ENCODE assay signal across 9 cellular contexts in the genomic region with DNA sequence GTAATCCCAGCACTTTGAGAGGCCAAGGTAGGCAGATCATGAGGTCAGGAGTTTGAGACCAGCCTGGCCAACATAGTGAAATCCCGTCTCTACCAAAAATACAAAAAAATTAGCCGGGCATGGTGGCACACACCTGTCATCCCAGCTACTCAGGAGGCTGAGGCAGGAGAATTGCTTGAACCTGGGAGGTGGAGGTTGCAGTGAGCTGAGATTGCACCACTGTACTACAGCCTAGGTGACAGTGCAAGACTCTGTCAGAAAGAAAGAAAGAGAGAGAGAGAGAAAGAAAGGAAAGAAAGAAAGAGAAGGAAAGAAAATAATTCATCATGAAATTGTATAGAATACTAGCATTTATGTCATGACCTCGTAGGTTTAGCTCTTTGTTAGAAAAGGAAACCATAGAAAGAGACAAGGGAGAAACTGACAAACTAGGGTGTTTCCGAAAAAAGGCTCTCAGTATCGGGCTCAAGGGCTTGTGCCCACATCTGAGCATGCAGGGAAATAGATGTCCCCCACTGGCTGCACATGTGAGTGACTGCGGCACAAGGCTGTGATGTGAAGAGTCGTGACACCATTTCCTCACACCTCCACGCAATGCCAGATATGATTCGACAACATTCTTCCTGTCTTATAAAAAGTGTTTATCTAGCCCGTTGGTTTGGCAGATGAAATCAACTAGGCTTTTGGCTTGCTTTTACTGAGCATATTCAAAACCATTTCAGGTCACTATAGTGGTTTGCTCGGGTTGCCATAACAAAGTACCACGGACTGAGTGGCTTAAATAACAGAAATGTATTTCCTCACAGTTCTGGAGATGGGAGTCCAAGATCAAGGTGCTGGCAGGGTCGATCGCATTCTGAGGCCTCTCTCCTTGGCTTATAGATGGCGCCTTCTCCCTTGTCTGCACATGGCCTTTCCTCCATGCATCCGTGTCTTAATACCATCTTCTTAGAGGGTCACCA. TPM values are rescaled to one million over a fixed set of nuclear protein-coding genes. Genes with fewer than 3 reads are reported as not detected.
A peak's percentile ranks its signal among the peaks of the same experiment; 100 is the strongest.
DNase-seq lines count a peak whose midpoint lies in the region; ATAC-seq and TF ChIP-seq lines count a peak whose summit lies in the region.
"Had no signal": no experiment of that assay in that cellular context is flagged by ENCODE, and none has a peak within 500 bp of the region (broad histone marks: within the 10 kb centered on the region; RNA-seq: fewer than 3 reads in every experiment).

No MANE protein-coding gene starts in this region.

- H4K20me1 ChIP-seq in smooth muscle cell (ENCODE audit: low read depth): no peaks in the 10 kb centered on the region

- no peaks in the 10 kb centered on the region for H3K27me3 ChIP-seq in smooth muscle cell (ENCODE audit: low read depth)

- no peak overlapping the region for H3K27ac ChIP-seq in smooth muscle cell (ENCODE audit: low read depth)
- H3K27ac ChIP-seq: VCaP had no signal

- ATAC-seq in GM19351 (IDR thresholded peaks at IDR 0.05; ENCODE audit: unreplicated experiment): peak; percentile 46
- ATAC-seq in activated T-cell treated with anti-CD3 and anti-CD28 coated beads, Interleukin-2, amount 50 U/mL, for 72 hours (replicated peaks in 1 of 2): peak; percentile 80 to 83

- H3K27me3 Mint-ChIP-seq in activated T-cell treated with anti-CD3 and anti-CD28 coated beads, Interleukin-2, amount 50 U/mL, for 72 hours (ENCODE audit: low read depth): no peaks in the 10 kb centered on the region
- H3K27me3 Mint-ChIP-seq in immature natural killer cell (ENCODE audit: low read depth in 3 of 3): peaks cover 45 to 56% (median 54%) of the 10 kb centered on the region in 3 donors

- H3K9me3 ChIP-seq in smooth muscle cell (replicated peaks; ENCODE audit: low read depth): no peaks in the 10 kb centered on the region

- TF ChIP-seq CTCF in smooth muscle cell (IDR thresholded peaks at IDR 0.05; ENCODE audit: borderline replicate concordance, insufficient read depth, poor library complexity, severe bottlenecking): no peak

- H3K36me3 Mint-ChIP-seq in activated T-cell treated with anti-CD3 and anti-CD28 coated beads, Interleukin-2, amount 50 U/mL, for 72 hours (ENCODE audit: insufficient read depth in 2 of 2): peaks cover 16 to 35% of the 10 kb centered on the region in 2 donors
- peaks cover 5 to 14% (median 11%) of the 10 kb centered on the region in 3 donors for H3K36me3 Mint-ChIP-seq in immature natural killer cell

- H3K4me1 ChIP-seq in smooth muscle cell (ENCODE audit: low read depth): no peaks in the 10 kb centered on the region

- H3K4me3 ChIP-seq in smooth muscle cell: no peak overlapping the region

- no peak overlapping the region for H2AFZ ChIP-seq in smooth muscle cell (ENCODE audit: low read depth)

- 83% methylated on average over 16 of the region's 16 CpGs for WGBS in smooth muscle cell (ENCODE audit: low lambda C conversion rate)

- H3K4me1 Mint-ChIP-seq in activated T-cell treated with anti-CD3 and anti-CD28 coated beads, Interleukin-2, amount 50 U/mL, for 72 hours (ENCODE audit: low read depth): peaks cover 76% of the 10 kb centered on the region
- H3K4me1 Mint-ChIP-seq in immature natural killer cell: peaks cover 74 to 85% of the 10 kb centered on the region in 2 donors

- H3K79me2 ChIP-seq in smooth muscle cell (ENCODE audit: low read depth): no peaks in the 10 kb centered on the region

- no peak overlapping the region for H3K9ac ChIP-seq in smooth muscle cell (ENCODE audit: low read depth)

- no peaks in the 10 kb centered on the region for H3K9me3 Mint-ChIP-seq in activated T-cell treated with anti-CD3 and anti-CD28 coated beads, Interleukin-2, amount 50 U/mL, for 72 hours
- H3K9me3 Mint-ChIP-seq in immature natural killer cell: no peaks in the 10 kb centered on the region

- no peaks in the 10 kb centered on the region for H3K36me3 ChIP-seq in smooth muscle cell (ENCODE audit: low read depth)

- H3K4me3 Mint-ChIP-seq in activated T-cell treated with anti-CD3 and anti-CD28 coated beads, Interleukin-2, amount 50 U/mL, for 72 hours: peak overlapping the region; percentile 87 to 92
- H3K4me3 Mint-ChIP-seq in immature natural killer cell: peak overlapping the region; percentile 91 to 97 (median 95)

- H3K27ac Mint-ChIP-seq in activated T-cell treated with anti-CD3 and anti-CD28 coated beads, Interleukin-2, amount 50 U/mL, for 72 hours: peak overlapping the region; percentile 86
- peak overlapping the region; percentile 96 to 100 (median 98) for H3K27ac Mint-ChIP-seq in immature natural killer cell

- no peaks in the 10 kb centered on the region for H3F3A ChIP-seq in smooth muscle cell (ENCODE audit: low read depth)

- no peak overlapping the region for H3K4me2 ChIP-seq in smooth muscle cell

- DNase-seq in M059J (ENCODE audit: low read depth) (peak; percentile 84), immature natural killer cell (peak; percentile 91 to 93 (median 92)), NCI-H446 (lab: John Stamatoyannopoulos, UW) (no peak), smooth muscle cell (lab: John Stamatoyannopoulos, UW; ENCODE audit: unreplicated experiment) (no peak), DMS114 treated with DMSO at 0.1 percent for 48 hours (lab: John Stamatoyannopoulos, UW; ENCODE audit: unreplicated experiment) (no peak)
- DNase-seq in activated T-cell treated with anti-CD3 and anti-CD28 coated beads, Interleukin-2, amount 50 U/mL, for 72 hours: peak; percentile 86 to 91
- peak; percentile 83 for DNase-seq in stimulated activated CD8-positive, alpha-beta memory T cell treated with anti-CD3 and anti-CD28 coated beads, Interleukin-4, amount 100 ng/mL, for 48 hours

RNA-seq across cellular contexts. Expression of a gene that starts 2.0 kb away (rescaled TPM):
- 740 and 865 TPM in 2 replicates for total RNA-seq in M059J (2014; rRNA removed; shearing (Covaris generic))
- 100 to 1,000 TPM; 439 to 902 TPM for total RNA-seq in activated T-cell treated with anti-CD3 and anti-CD28 coated beads, Interleukin-2, amount 50 U/mL, for 72 hours
- 1,000 to 10,000 TPM in 2 of 3 donors, 100 to 1,000 TPM in 1; 910 to 1,240 (median 1,143) TPM for polyA plus RNA-seq in immature natural killer cell
- not detected in 2 replicates for total RNA-seq in smooth muscle cell
- not detected in 2 replicates for polyA plus RNA-seq in smooth muscle cell

RNA-seq across cellular contexts. Expression of a gene that starts 34.1 kb away (rescaled TPM):
- 21.2 and 44.1 TPM in 2 replicates for total RNA-seq in M059J (2014; rRNA removed; shearing (Covaris generic))
- total RNA-seq in activated T-cell treated with anti-CD3 and anti-CD28 coated beads, Interleukin-2, amount 50 U/mL, for 72 hours: 10 to 100 TPM; 39.0 to 39.1 TPM
- 10 to 100 TPM; 43.8 to 70.1 (median 57.7) TPM for polyA plus RNA-seq in immature natural killer cell
- 28.3 and 46.7 TPM in 2 replicates for total RNA-seq in smooth muscle cell
- polyA plus RNA-seq in smooth muscle cell: 36.8 and 45.4 TPM in 2 replicates

Comparison
In these comparisons a context has a peak if more than half of its experiments do, and no peak if none do; other contexts are left out.
1. DNase-seq: peak in M059J (single experiment), activated T-cell treated with anti-CD3 and anti-CD28 coated beads, Interleukin-2, amount 50 U/mL, for 72 hours (2 of 2), immature natural killer cell (3 of 3) and stimulated activated CD8-positive, alpha-beta memory T cell treated with anti-CD3 and anti-CD28 coated beads, Interleukin-4, amount 100 ng/mL, for 48 hours (single experiment); none in NCI-H446 (0 of 2), smooth muscle cell (single experiment) and DMS114 treated with DMSO at 0.1 percent for 48 hours (single experiment).
2. RNA of a gene that starts 2.0 kb away (total RNA-seq): 439 to 902 TPM in activated T-cell treated with anti-CD3 and anti-CD28 coated beads, Interleukin-2, amount 50 U/mL, for 72 hours and 740 to 865 TPM in M059J; not detected in smooth muscle cell; every median in the first group is over 100 times any median in the second.